24 cellular contexts compared by ENCODE assay signal in the genomic region with DNA sequence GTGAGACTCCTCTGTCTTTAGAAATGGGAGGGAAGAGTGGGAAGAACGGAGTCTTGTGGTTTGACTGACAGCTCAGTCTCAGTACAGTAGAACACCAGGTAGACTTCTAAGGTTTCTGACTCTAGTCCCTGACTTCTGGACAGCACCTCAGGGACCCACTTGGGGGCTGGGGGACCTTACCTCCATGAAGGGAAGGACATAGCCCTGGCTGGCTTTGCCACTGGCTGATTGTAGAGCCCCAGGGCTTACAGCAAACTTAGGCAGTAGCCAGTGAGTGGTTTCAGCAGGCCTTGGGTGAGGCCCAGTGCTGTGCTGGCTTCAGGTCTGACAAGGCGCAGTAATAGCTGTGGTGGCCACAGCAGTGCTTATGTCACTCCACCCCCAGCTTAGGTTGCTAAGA.
"Had no signal": no experiment of that assay in that cellular context is flagged by ENCODE, and none has a peak within 500 bp of the region (broad histone marks: within the 10 kb centered on the region; RNA-seq: fewer than 3 reads in every experiment).

No MANE protein-coding gene starts in this region.

- H3K4me1 ChIP-seq: SJSA1 had no signal

- H3K9me3 ChIP-seq: MG63, SJSA1 had no signal

- ATAC-seq: HepG2 had no signal

- H3K27me3 ChIP-seq: MG63, SJSA1 had no signal

- DNase-seq: IMR-90, Karpas-422, KG1, MG63, NCI-H1092, NCI-H1105 treated with DMSO at 0.1 percent for 48 hours, NCI-H1436, NCI-H187, NCI-H2029, NCI-H2081 treated with DMSO at 0.1 percent for 48 hours, NCI-H2171, NCI-H226, NCI-H446, NCI-H510A, NCI-H524 treated with DMSO at 0.1 percent for 48 hours, NCI-H69, NCI-H774, Right ventricle myocardium superior, RPMI8226, SIG-M5 had no signal

- H3K36me3 ChIP-seq: MG63, SJSA1 had no signal

- FAIRE-seq: HepG2, RCC 7860 had no signal

- H3K27ac ChIP-seq: SJSA1, SK-N-MC had no signal

- H3K4me3 ChIP-seq: MG63, SJSA1, SK-N-MC had no signal
